Comparison of ENCODE assay signal across 36 cellular contexts in genomic region chr2:11146076-11146475, GRCh38.
"Had no signal": no experiment of that assay in that cellular context is flagged by ENCODE, and none has a peak within 500 bp of the region (broad histone marks: within the 10 kb centered on the region; RNA-seq: fewer than 3 reads in every experiment).

No MANE protein-coding gene starts in this region.

- DNase-seq: activated B cell treated with CpG ODN at 0.5 μM for 24 hours; activated CD4-positive, alpha-beta memory T cell treated with anti-CD3 and anti-CD28 coated beads, Interleukin-2, amount 10 ng/mL, durations not matched to agents 7 days and 5 days; activated CD4-positive, alpha-beta T cell treated with anti-CD3 and anti-CD28 coated beads for 4 hours; activated CD4-positive, alpha-beta T cell treated with anti-CD3 and anti-CD28 coated beads, Interleukin-2, amount 10 ng/mL, durations not matched to agents 24 days and 14 days; activated CD4-positive, alpha-beta T cell treated with anti-CD3 and anti-CD28 coated beads, Interleukin-2, amount 50 U/mL, for 48 hours; activated CD4-positive, CD25-positive, alpha-beta regulatory T cell treated with anti-CD3 and anti-CD28 coated beads, Interleukin-2, amount 50 U/mL, for 72 hours; activated CD8-positive, alpha-beta memory T cell treated with anti-CD3 and anti-CD28 coated beads for 24 hours; activated CD8-positive, alpha-beta memory T cell treated with anti-CD3 and anti-CD28 coated beads, Interleukin-2, amount 10 ng/mL, durations not matched to agents 7 days and 5 days; activated CD8-positive, alpha-beta memory T cell treated with anti-CD3 and anti-CD28 coated beads, Interleukin-2, amount 50 U/mL, for 48 hours; activated CD8-positive, alpha-beta T cell treated with anti-CD3 and anti-CD28 coated beads, Interleukin-2, amount 10 ng/mL, durations not matched to agents 7 days and 5 days; activated effector memory CD4-positive, alpha-beta T cell treated with Interleukin-2 at 50 U/mL for 16 hours; activated gamma-delta T cell; activated naive CD4-positive, alpha-beta T cell treated with anti-CD3 and anti-CD28 coated beads, Interleukin-2, amount 10 ng/mL, durations not matched to agents 7 days and 5 days; activated naive CD4-positive, alpha-beta T cell treated with Interleukin-2 at 50 U/mL for 16 hours; activated naive CD8-positive, alpha-beta T cell treated with anti-CD3 and anti-CD28 coated beads, Interleukin-2, amount 10 ng/mL, durations not matched to agents 7 days and 5 days; activated naive CD8-positive, alpha-beta T cell treated with anti-CD3 and anti-CD28 coated beads, Interleukin-2, amount 50 U/mL, for 24 hours; activated T-cell treated with anti-CD3 and anti-CD28 coated beads, Interleukin-2, amount 50 U/mL, for 24 hours; activated T-cell treated with anti-CD3 and anti-CD28 coated beads, Interleukin-2, amount 50 U/mL, for 48 hours; amygdala; anterior cingulate cortex; caudate nucleus; cerebellar nuclear complex; T-helper 1 cell; T-helper 2 cell; T-helper 9 cell had no signal

- H3K27me3 ChIP-seq: ascending aorta, cardiac muscle cell had no signal

- H3K4me3 Mint-ChIP-seq: activated B cell treated with CpG ODN at 0.5 μM for 24 hours; activated CD4-positive, alpha-beta memory T cell treated with anti-CD3 and anti-CD28 coated beads, Interleukin-2, amount 10 ng/mL, durations not matched to agents 7 days and 5 days; activated CD4-positive, alpha-beta T cell treated with anti-CD3 and anti-CD28 coated beads, Interleukin-2, amount 10 ng/mL, durations not matched to agents 24 days and 14 days; activated CD8-positive, alpha-beta memory T cell treated with anti-CD3 and anti-CD28 coated beads, Interleukin-2, amount 10 ng/mL, durations not matched to agents 7 days and 5 days; activated CD8-positive, alpha-beta T cell treated with anti-CD3 and anti-CD28 coated beads, Interleukin-2, amount 10 ng/mL, durations not matched to agents 7 days and 5 days; activated naive CD4-positive, alpha-beta T cell treated with anti-CD3 and anti-CD28 coated beads, Interleukin-2, amount 10 ng/mL, durations not matched to agents 7 days and 5 days; activated naive CD4-positive, alpha-beta T cell treated with anti-CD3 and anti-CD28 coated beads, Interleukin-2, amount 50 U/mL, for 24 hours; activated naive CD8-positive, alpha-beta T cell; activated naive CD8-positive, alpha-beta T cell treated with anti-CD3 and anti-CD28 coated beads, Interleukin-2, amount 10 ng/mL, durations not matched to agents 7 days and 5 days; activated naive CD8-positive, alpha-beta T cell treated with anti-CD3 and anti-CD28 coated beads, Interleukin-2, amount 50 U/mL, for 24 hours; activated T-cell treated with anti-CD3 and anti-CD28 coated beads, Interleukin-2, amount 50 U/mL, for 24 hours; brain; central memory CD8-positive, alpha-beta T cell; T-helper 1 cell treated with Interleukin-12 subunit alpha and Interleukin-12 subunit beta and Interleukin-4 antibody, amounts not matched to agents 30 μg/mL and 1 μg/mL, for 36 hours; T-helper 2 cell treated with Interferon-gamma antibody and Interleukin-4, amounts not matched to agents 5 μg/mL and 100 μg/mL, for 36 hours had no signal

- FAIRE-seq: TTC549 had no signal

- H3K36me3 ChIP-seq: ascending aorta, cardiac muscle cell had no signal

- H3K36me3 Mint-ChIP-seq: activated CD8-positive, alpha-beta memory T cell treated with anti-CD3 and anti-CD28 coated beads, Interleukin-2, amount 10 ng/mL, durations not matched to agents 7 days and 5 days; activated naive CD4-positive, alpha-beta T cell treated with anti-CD3 and anti-CD28 coated beads, Interleukin-2, amount 10 ng/mL, durations not matched to agents 7 days and 5 days; activated naive CD4-positive, alpha-beta T cell treated with anti-CD3 and anti-CD28 coated beads, Interleukin-2, amount 50 U/mL, for 24 hours; activated naive CD8-positive, alpha-beta T cell; activated naive CD8-positive, alpha-beta T cell treated with anti-CD3 and anti-CD28 coated beads, Interleukin-2, amount 10 ng/mL, durations not matched to agents 7 days and 5 days; brain had no signal

- H3K9me3 ChIP-seq: ascending aorta had no signal

- H3K27ac Mint-ChIP-seq: activated B cell treated with CpG ODN at 0.5 μM for 24 hours; activated CD4-positive, alpha-beta memory T cell treated with anti-CD3 and anti-CD28 coated beads, Interleukin-2, amount 10 ng/mL, durations not matched to agents 7 days and 5 days; activated CD4-positive, alpha-beta T cell treated with anti-CD3 and anti-CD28 coated beads, Interleukin-2, amount 10 ng/mL, durations not matched to agents 24 days and 14 days; activated CD8-positive, alpha-beta memory T cell treated with anti-CD3 and anti-CD28 coated beads, Interleukin-2, amount 10 ng/mL, durations not matched to agents 7 days and 5 days; activated CD8-positive, alpha-beta T cell treated with anti-CD3 and anti-CD28 coated beads, Interleukin-2, amount 10 ng/mL, durations not matched to agents 7 days and 5 days; activated naive CD4-positive, alpha-beta T cell treated with anti-CD3 and anti-CD28 coated beads, Interleukin-2, amount 10 ng/mL, durations not matched to agents 7 days and 5 days; activated naive CD4-positive, alpha-beta T cell treated with anti-CD3 and anti-CD28 coated beads, Interleukin-2, amount 50 U/mL, for 24 hours; activated naive CD8-positive, alpha-beta T cell; activated naive CD8-positive, alpha-beta T cell treated with anti-CD3 and anti-CD28 coated beads, Interleukin-2, amount 10 ng/mL, durations not matched to agents 7 days and 5 days; activated naive CD8-positive, alpha-beta T cell treated with anti-CD3 and anti-CD28 coated beads, Interleukin-2, amount 50 U/mL, for 24 hours; activated T-cell treated with anti-CD3 and anti-CD28 coated beads, Interleukin-2, amount 50 U/mL, for 24 hours; activated T-helper 2 cell treated with anti-CD3 and anti-CD28 coated beads, Interferon-gamma antibody, Interleukin-2, Interleukin-4, amounts not matched to agents 10 μg/mL and 5 μg/mL and 100 μg/mL, durations not matched to agents 14 hours and 24 hours and 36 hours; T-helper 1 cell treated with Interleukin-12 subunit alpha and Interleukin-12 subunit beta and Interleukin-4 antibody, amounts not matched to agents 30 μg/mL and 1 μg/mL, for 36 hours; T-helper 2 cell treated with Interferon-gamma antibody and Interleukin-4, amounts not matched to agents 5 μg/mL and 100 μg/mL, for 36 hours had no signal

- H3K4me1 ChIP-seq: ascending aorta had no signal

- H3K9me3 Mint-ChIP-seq: activated B cell treated with CpG ODN at 0.5 μM for 24 hours; activated CD4-positive, alpha-beta memory T cell treated with anti-CD3 and anti-CD28 coated beads, Interleukin-2, amount 10 ng/mL, durations not matched to agents 7 days and 5 days; activated CD4-positive, alpha-beta T cell treated with anti-CD3 and anti-CD28 coated beads, Interleukin-2, amount 10 ng/mL, durations not matched to agents 24 days and 14 days; activated naive CD4-positive, alpha-beta T cell treated with anti-CD3 and anti-CD28 coated beads, Interleukin-2, amount 10 ng/mL, durations not matched to agents 7 days and 5 days; activated naive CD4-positive, alpha-beta T cell treated with anti-CD3 and anti-CD28 coated beads, Interleukin-2, amount 50 U/mL, for 24 hours; activated naive CD8-positive, alpha-beta T cell treated with anti-CD3 and anti-CD28 coated beads, Interleukin-2, amount 10 ng/mL, durations not matched to agents 7 days and 5 days; activated naive CD8-positive, alpha-beta T cell treated with anti-CD3 and anti-CD28 coated beads, Interleukin-2, amount 50 U/mL, for 24 hours; activated T-cell treated with anti-CD3 and anti-CD28 coated beads, Interleukin-2, amount 50 U/mL, for 24 hours; activated T-helper 2 cell treated with anti-CD3 and anti-CD28 coated beads, Interferon-gamma antibody, Interleukin-2, Interleukin-4, amounts not matched to agents 10 μg/mL and 5 μg/mL and 100 μg/mL, durations not matched to agents 14 hours and 24 hours and 36 hours; central memory CD8-positive, alpha-beta T cell; T-helper 1 cell treated with Interleukin-12 subunit alpha and Interleukin-12 subunit beta and Interleukin-4 antibody, amounts not matched to agents 30 μg/mL and 1 μg/mL, for 36 hours; T-helper 2 cell treated with Interferon-gamma antibody and Interleukin-4, amounts not matched to agents 5 μg/mL and 100 μg/mL, for 36 hours had no signal

- H3K27ac ChIP-seq: ascending aorta, cardiac muscle cell, VCaP had no signal

- H3K27me3 Mint-ChIP-seq: activated naive CD4-positive, alpha-beta T cell treated with anti-CD3 and anti-CD28 coated beads, Interleukin-2, amount 50 U/mL, for 24 hours had no signal

- H3K4me3 ChIP-seq: ascending aorta, cardiac muscle cell had no signal

- ATAC-seq: activated CD8-positive, alpha-beta memory T cell treated with anti-CD3 and anti-CD28 coated beads, Interleukin-2, amount 10 ng/mL, durations not matched to agents 7 days and 5 days; activated CD8-positive, alpha-beta T cell treated with anti-CD3 and anti-CD28 coated beads, Interleukin-2, amount 10 ng/mL, durations not matched to agents 7 days and 5 days; activated naive CD8-positive, alpha-beta T cell treated with anti-CD3 and anti-CD28 coated beads, Interleukin-2, amount 50 U/mL, for 24 hours had no signal

- H3K4me1 Mint-ChIP-seq: activated CD4-positive, alpha-beta memory T cell treated with anti-CD3 and anti-CD28 coated beads, Interleukin-2, amount 10 ng/mL, durations not matched to agents 7 days and 5 days; activated CD4-positive, alpha-beta T cell treated with anti-CD3 and anti-CD28 coated beads, Interleukin-2, amount 10 ng/mL, durations not matched to agents 24 days and 14 days; activated CD8-positive, alpha-beta memory T cell treated with anti-CD3 and anti-CD28 coated beads, Interleukin-2, amount 10 ng/mL, durations not matched to agents 7 days and 5 days; activated naive CD4-positive, alpha-beta T cell treated with anti-CD3 and anti-CD28 coated beads, Interleukin-2, amount 10 ng/mL, durations not matched to agents 7 days and 5 days; activated naive CD4-positive, alpha-beta T cell treated with anti-CD3 and anti-CD28 coated beads, Interleukin-2, amount 50 U/mL, for 24 hours; activated naive CD8-positive, alpha-beta T cell treated with anti-CD3 and anti-CD28 coated beads, Interleukin-2, amount 10 ng/mL, durations not matched to agents 7 days and 5 days; activated naive CD8-positive, alpha-beta T cell treated with anti-CD3 and anti-CD28 coated beads, Interleukin-2, amount 50 U/mL, for 24 hours; brain; central memory CD8-positive, alpha-beta T cell had no signal
